ENCODE assay signal across 8 cellular contexts in the genomic region with DNA sequence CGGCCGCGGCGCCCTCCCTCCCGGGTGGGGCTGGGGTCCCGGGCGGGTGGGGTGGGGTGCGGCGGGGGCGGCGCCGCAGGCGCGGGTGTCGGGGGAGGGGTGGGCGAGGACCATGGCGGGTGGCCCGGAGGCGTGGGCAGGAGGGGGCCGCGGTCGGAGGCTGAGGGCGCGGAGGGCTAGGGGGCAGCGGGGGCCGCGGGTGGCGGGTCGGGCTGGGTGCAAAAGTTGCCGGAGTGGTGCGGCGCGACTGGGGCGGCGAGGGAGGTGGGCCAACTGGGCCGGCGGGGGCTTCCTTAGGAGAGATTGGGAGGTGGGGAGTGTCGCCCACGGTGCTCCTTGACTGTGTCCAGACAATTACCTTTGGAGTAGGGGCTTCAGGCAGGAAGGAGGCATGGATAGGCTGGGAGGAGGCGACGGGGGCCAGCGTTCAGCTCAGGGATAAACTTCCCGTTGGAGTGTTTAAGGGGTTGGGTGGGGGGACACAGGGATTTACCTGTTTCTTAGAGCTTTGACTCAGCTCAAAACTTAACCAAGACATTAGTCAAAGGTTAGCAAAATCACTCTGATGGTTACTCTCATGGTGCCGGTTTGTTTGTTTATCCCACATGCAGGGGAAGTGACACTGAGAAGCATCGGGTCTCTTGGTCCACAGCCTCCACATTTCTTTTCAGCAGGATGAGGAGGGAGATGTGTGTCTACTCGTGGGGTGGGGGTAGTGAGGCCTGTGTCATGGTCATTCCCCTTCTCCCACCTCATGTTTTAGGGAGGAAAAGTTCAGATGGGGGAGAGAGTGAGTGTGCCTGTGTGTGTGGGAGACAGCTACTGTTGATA. TPM values are rescaled to one million over a fixed set of nuclear protein-coding genes. Genes with fewer than 3 reads are reported as not detected.
DNase-seq lines count a peak whose midpoint lies in the region; ATAC-seq and TF ChIP-seq lines count a peak whose summit lies in the region.

No MANE protein-coding gene starts in this region.

- H3K4me3 ChIP-seq in colonic mucosa (peak overlapping the region; percentile 61), left lung (peak overlapping the region; percentile 56 to 65)

- H3K27ac ChIP-seq in colonic mucosa (peak overlapping the region; percentile 94), left lung (peak overlapping the region; percentile 94)

- DNase-seq in D341Med (ENCODE audit: low spot score) (peak; percentile 33), HuH-7.5 (ENCODE audit: low spot score) (peak; percentile 37), colonic mucosa (peak; percentile 37), left lung (peak; percentile 41 to 88), NCI-H1048 (lab: John Stamatoyannopoulos, UW) (no peak)
- peak; percentile 4 to 8 (median 6) for DNase-seq in activated CD4-positive, CD25-positive, alpha-beta regulatory T cell (lab: John Stamatoyannopoulos, UW)
- DNase-seq in stimulated activated CD4-positive, alpha-beta T cell treated with anti-CD3 and anti-CD28 coated beads, Interleukin-4, amount 100 ng/mL, for 24 hours: peak; percentile 43

- ATAC-seq in GM21528 (IDR thresholded peaks at IDR 0.05; ENCODE audit: low FRiP score, unreplicated experiment): peak; percentile 27
- ATAC-seq in left lung: peak; percentile 2

- intact Hi-C loops in colonic mucosa (cut with DNase I) (loop anchor here (5.0 kb wide), 1 partner anchor 91 kb away; a partner anchor contains a TSS), left lung (cut with DNase I) (no loop called here)

- no peaks in the 10 kb centered on the region for H3K36me3 ChIP-seq in colonic mucosa
- no peaks in the 10 kb centered on the region for H3K36me3 ChIP-seq in left lung

- H3K27me3 ChIP-seq in colonic mucosa (no peaks in the 10 kb centered on the region), left lung (no peaks in the 10 kb centered on the region)

- TF ChIP-seq CTCF in colonic mucosa (IDR thresholded peaks at IDR 0.05) (no peak), left lung (IDR thresholded peaks at IDR 0.05) (no peak)

- peak overlapping the region; percentile 67 to 96 for H3K9ac ChIP-seq in colonic mucosa (ENCODE audit: low read depth in 2 of 2, low read length in 2 of 2)

- H3K9me3 ChIP-seq in colonic mucosa: no peaks in the 10 kb centered on the region
- no peaks in the 10 kb centered on the region for H3K9me3 ChIP-seq in left lung

- no peaks in the 10 kb centered on the region for H3K4me1 ChIP-seq in colonic mucosa
- H3K4me1 ChIP-seq in left lung: peaks cover 3 to 11% of the 10 kb centered on the region in 2 donors

RNA-seq across cellular contexts. Expression of a gene that starts 0.9 kb away (rescaled TPM):
- total RNA-seq in colonic mucosa: 10 to 100 TPM; 55.5 to 78.3 TPM
- total RNA-seq in left lung: 10 to 100 TPM; 36.1 to 39.9 TPM
